Comparison of ENCODE assay signal across 1 cellular context in genomic region chr1:172717722-172718455, GRCh38.
TF ChIP-seq lines count a peak whose summit lies in the region.

No MANE protein-coding gene starts in this region.

TF ChIP-seq in IMR-90, 13 proteins besides CTCF, POLR2A, EP300 and RAD21:
- TF ChIP-seq CEBPB (IDR thresholded peaks at IDR 0.05; ENCODE audit: low read depth, low read length): no peak
- no peak for TF ChIP-seq MXI1 (IDR thresholded peaks at IDR 0.05; ENCODE audit: borderline replicate concordance, low read depth, low read length)
- no peak for TF ChIP-seq MAFK (IDR thresholded peaks at IDR 0.05; ENCODE audit: low read depth, low read length)
- TF ChIP-seq FOS (IDR thresholded peaks at IDR 0.05; ENCODE audit: low read depth, low read length): no peak
- TF ChIP-seq MAZ (IDR thresholded peaks at IDR 0.05; ENCODE audit: borderline replicate concordance, low read depth, low read length): no peak
- peak; percentile 68 for TF ChIP-seq USF2 (IDR thresholded peaks at IDR 0.05; ENCODE audit: low read depth, low read length)
- TF ChIP-seq RFX5 (IDR thresholded peaks at IDR 0.05; ENCODE audit: low read depth, low read length): no peak
- TF ChIP-seq SMC3 (IDR thresholded peaks at IDR 0.05; ENCODE audit: low read depth, low read length): no peak
- TF ChIP-seq NFE2L2 (IDR thresholded peaks at IDR 0.05; ENCODE audit: low read depth, low read length): peak; percentile 27; the same call in 1 of the 2 replicates
- no peak for TF ChIP-seq CHD1 (IDR thresholded peaks at IDR 0.05; ENCODE audit: low read depth, low read length)
- TF ChIP-seq BHLHE40 (IDR thresholded peaks at IDR 0.05; ENCODE audit: low read depth, low read length): no peak
- TF ChIP-seq RCOR1 (IDR thresholded peaks at IDR 0.05; ENCODE audit: insufficient replicate concordance, low read length): no peak
- TF ChIP-seq, protein P1, sequence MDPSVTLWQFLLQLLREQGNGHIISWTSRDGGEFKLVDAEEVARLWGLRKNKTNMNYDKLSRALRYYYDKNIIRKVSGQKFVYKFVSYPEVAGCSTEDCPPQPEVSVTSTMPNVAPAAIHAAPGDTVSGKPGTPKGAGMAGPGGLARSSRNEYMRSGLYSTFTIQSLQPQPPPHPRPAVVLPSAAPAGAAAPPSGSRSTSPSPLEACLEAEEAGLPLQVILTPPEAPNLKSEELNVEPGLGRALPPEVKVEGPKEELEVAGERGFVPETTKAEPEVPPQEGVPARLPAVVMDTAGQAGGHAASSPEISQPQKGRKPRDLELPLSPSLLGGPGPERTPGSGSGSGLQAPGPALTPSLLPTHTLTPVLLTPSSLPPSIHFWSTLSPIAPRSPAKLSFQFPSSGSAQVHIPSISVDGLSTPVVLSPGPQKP (IDR thresholded peaks at IDR 0.05; ENCODE audit: borderline replicate concordance, low read depth, low read length): no peak
TF ChIP-seq in IMR-90: peak in this region for 2.
